In the genomic region with DNA sequence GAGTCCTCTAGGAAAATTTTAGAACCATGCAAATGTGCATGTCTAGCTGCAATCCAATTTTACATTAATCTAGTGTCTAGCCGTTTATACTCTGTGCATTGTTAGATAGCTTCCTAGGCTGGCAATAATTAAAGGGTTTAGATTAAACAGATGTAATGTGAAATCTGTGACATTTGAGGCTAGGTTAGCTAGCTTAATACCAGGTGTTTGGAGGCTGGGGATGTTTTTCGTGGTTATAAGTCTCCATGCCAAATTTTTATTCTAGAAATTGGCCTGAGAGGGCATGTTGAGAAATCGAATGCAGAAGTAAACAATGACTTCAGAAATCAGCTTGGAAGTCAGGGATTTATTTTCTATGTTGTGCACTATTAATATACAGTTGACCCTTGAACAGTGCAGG, we compare ENCODE assay signal across 2 cellular contexts.
TF ChIP-seq lines count a peak whose summit lies in the region.

No MANE protein-coding gene starts in this region.

TF ChIP-seq in liver, 16 proteins besides CTCF, POLR2A, EP300 and RAD21:
- TF ChIP-seq HNF4G (IDR thresholded peaks at IDR 0.05) (no peak), GABPA (IDR thresholded peaks at IDR 0.05 in 1 of 2, conservative IDR thresholded peaks at IDR 0.05 in 1 of 2) (no peak), FOXA1 (IDR thresholded peaks at IDR 0.05) (peak; percentile 45), TAF1 (conservative IDR thresholded peaks at IDR 0.05) (no peak), FOXA2 (IDR thresholded peaks at IDR 0.05) (peak; percentile 61), EGR1 (IDR thresholded peaks at IDR 0.05; ENCODE audit: low read depth in 2 of 2) (no peak), SP1 (IDR thresholded peaks at IDR 0.05) (no peak), NR2F2 (IDR thresholded peaks at IDR 0.05) (no peak), YY1 (IDR thresholded peaks at IDR 0.05) (peak; percentile 12), JUND (IDR thresholded peaks at IDR 0.05) (no peak), HNF4A (conservative IDR thresholded peaks at IDR 0.05) (peak; percentile 60 to 71), RXRA (IDR thresholded peaks at IDR 0.05) (peak in 1 of 2 donors; percentile 21), REST (IDR thresholded peaks at IDR 0.05) (no peak), MAX (IDR thresholded peaks at IDR 0.05) (no peak)
- TF ChIP-seq, protein P1, sequence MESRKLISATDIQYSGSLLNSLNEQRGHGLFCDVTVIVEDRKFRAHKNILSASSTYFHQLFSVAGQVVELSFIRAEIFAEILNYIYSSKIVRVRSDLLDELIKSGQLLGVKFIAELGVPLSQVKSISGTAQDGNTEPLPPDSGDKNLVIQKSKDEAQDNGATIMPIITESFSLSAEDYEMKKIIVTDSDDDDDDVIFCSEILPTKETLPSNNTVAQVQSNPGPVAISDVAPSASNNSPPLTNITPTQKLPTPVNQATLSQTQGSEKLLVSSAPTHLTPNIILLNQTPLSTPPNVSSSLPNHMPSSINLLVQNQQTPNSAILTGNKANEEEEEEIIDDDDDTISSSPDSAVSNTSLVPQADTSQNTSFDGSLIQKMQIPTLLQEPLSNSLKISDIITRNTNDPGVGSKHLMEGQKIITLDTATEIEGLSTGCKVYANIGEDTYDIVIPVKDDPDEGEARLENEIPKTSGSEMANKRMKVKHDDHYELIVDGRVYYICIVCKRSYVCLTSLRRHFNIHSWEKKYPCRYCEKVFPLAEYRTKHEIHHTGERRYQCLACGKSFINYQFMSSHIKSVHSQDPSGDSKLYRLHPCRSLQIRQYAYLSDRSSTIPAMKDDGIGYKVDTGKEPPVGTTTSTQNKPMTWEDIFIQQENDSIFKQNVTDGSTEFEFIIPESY (IDR thresholded peaks at IDR 0.05), result no peak
- TF ChIP-seq, protein P2, sequence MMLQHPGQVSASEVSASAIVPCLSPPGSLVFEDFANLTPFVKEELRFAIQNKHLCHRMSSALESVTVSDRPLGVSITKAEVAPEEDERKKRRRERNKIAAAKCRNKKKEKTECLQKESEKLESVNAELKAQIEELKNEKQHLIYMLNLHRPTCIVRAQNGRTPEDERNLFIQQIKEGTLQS (IDR thresholded peaks at IDR 0.05), result no peak

TF ChIP-seq in HepG2, 621 proteins besides CTCF, POLR2A, EP300 and RAD21 (continued from another document):
- TF ChIP-seq TMF1 (CRISPR knock-in tag; IDR thresholded peaks at IDR 0.05; ENCODE audit: low read depth), result no peak
- no peak for TF ChIP-seq ZBTB42 (CRISPR knock-in tag; IDR thresholded peaks at IDR 0.05)
- TF ChIP-seq, protein P3, sequence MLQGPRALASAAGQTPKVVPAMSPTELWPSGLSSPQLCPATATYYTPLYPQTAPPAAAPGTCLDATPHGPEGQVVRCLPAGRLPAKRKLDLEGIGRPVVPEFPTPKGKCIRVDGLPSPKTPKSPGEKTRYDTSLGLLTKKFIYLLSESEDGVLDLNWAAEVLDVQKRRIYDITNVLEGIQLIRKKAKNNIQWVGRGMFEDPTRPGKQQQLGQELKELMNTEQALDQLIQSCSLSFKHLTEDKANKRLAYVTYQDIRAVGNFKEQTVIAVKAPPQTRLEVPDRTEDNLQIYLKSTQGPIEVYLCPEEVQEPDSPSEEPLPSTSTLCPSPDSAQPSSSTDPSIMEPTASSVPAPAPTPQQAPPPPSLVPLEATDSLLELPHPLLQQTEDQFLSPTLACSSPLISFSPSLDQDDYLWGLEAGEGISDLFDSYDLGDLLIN (CRISPR knock-in tag; IDR thresholded peaks at IDR 0.05; ENCODE audit: borderline replicate concordance), result no peak
- no peak for TF ChIP-seq NFRKB (IDR thresholded peaks at IDR 0.05)
- TF ChIP-seq AHDC1 (CRISPR knock-in tag; IDR thresholded peaks at IDR 0.05; ENCODE audit: borderline replicate concordance), result no peak
- no peak for TF ChIP-seq AHR (CRISPR knock-in tag; IDR thresholded peaks at IDR 0.05)
- TF ChIP-seq SALL1 (CRISPR knock-in tag; IDR thresholded peaks at IDR 0.05), result no peak
- no peak for TF ChIP-seq SMYD3 (CRISPR knock-in tag; IDR thresholded peaks at IDR 0.05)
- no peak for TF ChIP-seq SOX6 (IDR thresholded peaks at IDR 0.05)
- TF ChIP-seq SOX6 (CRISPR knock-in tag; IDR thresholded peaks at IDR 0.05), result no peak
- no peak for TF ChIP-seq NFIB (CRISPR knock-in tag; IDR thresholded peaks at IDR 0.05; ENCODE audit: borderline replicate concordance)
- no peak for TF ChIP-seq ZNF382 (CRISPR knock-in tag; IDR thresholded peaks at IDR 0.05; ENCODE audit: borderline replicate concordance)
- TF ChIP-seq PAX8 (CRISPR knock-in tag; IDR thresholded peaks at IDR 0.05; ENCODE audit: borderline replicate concordance), result no peak
- TF ChIP-seq ZNF616 (CRISPR knock-in tag; IDR thresholded peaks at IDR 0.05; ENCODE audit: low read depth), result no peak
- no peak for TF ChIP-seq ZNF407 (CRISPR knock-in tag; IDR thresholded peaks at IDR 0.05; ENCODE audit: not compliant biosample characterization)
- no peak for TF ChIP-seq ELF3 (CRISPR knock-in tag; IDR thresholded peaks at IDR 0.05)
- TF ChIP-seq ZFP37 (CRISPR knock-in tag; IDR thresholded peaks at IDR 0.05; ENCODE audit: borderline replicate concordance), result no peak
